34 cellular contexts compared by ENCODE assay signal in the genomic region with DNA sequence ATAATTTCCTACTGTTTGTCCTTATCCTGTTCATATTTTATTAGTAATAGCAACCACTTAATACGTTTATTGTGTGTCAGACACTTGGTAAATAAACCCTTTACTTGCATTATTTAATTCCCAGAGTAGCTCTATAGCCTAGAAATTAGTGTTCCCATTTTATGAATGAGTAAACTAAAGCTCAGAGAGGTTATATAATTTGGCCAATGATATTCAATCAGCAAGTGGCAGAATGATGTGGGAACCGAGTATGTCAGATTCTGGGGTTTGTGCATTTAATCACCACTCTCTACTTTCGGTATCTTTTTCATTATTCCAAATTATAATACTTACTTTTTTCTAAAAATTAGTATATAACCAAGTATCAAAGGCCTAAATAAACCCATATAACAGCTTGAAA. TPM values are rescaled to one million over a fixed set of nuclear protein-coding genes. Genes with fewer than 3 reads are reported as not detected.
"Had no signal": no experiment of that assay in that cellular context is flagged by ENCODE, and none has a peak within 500 bp of the region (broad histone marks: within the 10 kb centered on the region; RNA-seq: fewer than 3 reads in every experiment).

No MANE protein-coding gene starts in this region.

- H3K9me3 Mint-ChIP-seq: activated B cell treated with CpG ODN at 0.5 μM for 24 hours; activated CD4-positive, alpha-beta memory T cell treated with anti-CD3 and anti-CD28 coated beads, Interleukin-2, amount 10 ng/mL, durations not matched to agents 7 days and 5 days; activated CD4-positive, alpha-beta T cell treated with anti-CD3 and anti-CD28 coated beads, Interleukin-2, amount 10 ng/mL, durations not matched to agents 24 days and 14 days; activated T-cell treated with anti-CD3 and anti-CD28 coated beads, Interleukin-2, amount 50 U/mL, for 24 hours; activated T-cell treated with anti-CD3 and anti-CD28 coated beads, Interleukin-2, amount 50 U/mL, for 72 hours; T-helper 2 cell treated with Interferon-gamma antibody and Interleukin-4, amounts not matched to agents 5 μg/mL and 100 μg/mL, for 36 hours had no signal

- H3K4me1 Mint-ChIP-seq: activated B cell treated with CpG ODN at 0.5 μM for 24 hours had no signal

- H3K36me3 ChIP-seq: adrenal gland, esophagus squamous epithelium, gastroesophageal sphincter, WERI-Rb-1 had no signal

- DNase-seq: activated B cell treated with CpG ODN at 0.5 μM for 24 hours; activated CD4-positive, alpha-beta memory T cell treated with anti-CD3 and anti-CD28 coated beads, Interleukin-2, amount 10 ng/mL, durations not matched to agents 7 days and 5 days; activated CD4-positive, alpha-beta T cell treated with anti-CD3 and anti-CD28 coated beads, Interleukin-2, amount 10 ng/mL, durations not matched to agents 24 days and 14 days; activated CD8-positive, alpha-beta memory T cell treated with anti-CD3 and anti-CD28 coated beads, Interleukin-2, amount 50 U/mL, for 48 hours; activated effector memory CD4-positive, alpha-beta T cell treated with Interleukin-2 at 50 U/mL for 16 hours; activated gamma-delta T cell treated with Interleukin-2 at 50 U/mL for 16 hours; activated naive CD4-positive, alpha-beta T cell treated with anti-CD3 and anti-CD28 coated beads, Interleukin-2, amount 50 U/mL, for 16 hours; activated naive CD4-positive, alpha-beta T cell treated with Interleukin-2 at 50 U/mL for 16 hours; activated T-cell treated with anti-CD3 and anti-CD28 coated beads for 4 hours; activated T-cell treated with anti-CD3 and anti-CD28 coated beads, Interleukin-2, amount 50 U/mL, for 24 hours; activated T-cell treated with anti-CD3 and anti-CD28 coated beads, Interleukin-2, amount 50 U/mL, for 72 hours; adrenal gland; amygdala; aorta; body of pancreas; caudate nucleus; effector CD8-positive, alpha-beta T cell; esophagus squamous epithelium; T-helper 1 cell; T-helper 17 cell; T1000; WERI-Rb-1 had no signal

- H3K4me1 ChIP-seq: adrenal gland, body of pancreas, esophagus squamous epithelium had no signal

- H3K27ac ChIP-seq: adrenal gland, body of pancreas, epithelial cell of prostate, esophagus squamous epithelium, gastroesophageal sphincter, WERI-Rb-1 had no signal

- ATAC-seq: activated CD4-positive, CD25-positive, alpha-beta regulatory T cell treated with anti-CD3 and anti-CD28 coated beads, Interleukin-2, amount 50 U/mL, for 24 hours; body of pancreas; gastroesophageal sphincter; T-helper 17 cell had no signal

- H3K9me3 ChIP-seq: adrenal gland, body of pancreas, esophagus squamous epithelium, gastroesophageal sphincter had no signal

- H3K4me3 ChIP-seq: adrenal gland, body of pancreas, esophagus squamous epithelium, gastroesophageal sphincter had no signal

- H3K27me3 Mint-ChIP-seq: activated naive CD8-positive, alpha-beta T cell; activated T-cell treated with anti-CD3 and anti-CD28 coated beads, Interleukin-2, amount 50 U/mL, for 24 hours had no signal

- H3K27me3 ChIP-seq: adrenal gland, body of pancreas, esophagus squamous epithelium, gastroesophageal sphincter had no signal

- H3K4me3 Mint-ChIP-seq: activated B cell treated with CpG ODN at 0.5 μM for 24 hours; activated CD4-positive, alpha-beta memory T cell treated with anti-CD3 and anti-CD28 coated beads, Interleukin-2, amount 10 ng/mL, durations not matched to agents 7 days and 5 days; activated CD4-positive, alpha-beta T cell treated with anti-CD3 and anti-CD28 coated beads, Interleukin-2, amount 10 ng/mL, durations not matched to agents 24 days and 14 days; activated naive CD8-positive, alpha-beta T cell; activated T-cell treated with anti-CD3 and anti-CD28 coated beads, Interleukin-2, amount 50 U/mL, for 24 hours; activated T-cell treated with anti-CD3 and anti-CD28 coated beads, Interleukin-2, amount 50 U/mL, for 72 hours; T-helper 17 cell; T-helper 2 cell treated with Interferon-gamma antibody and Interleukin-4, amounts not matched to agents 5 μg/mL and 100 μg/mL, for 36 hours had no signal

- H3K27ac Mint-ChIP-seq: activated B cell treated with CpG ODN at 0.5 μM for 24 hours; activated CD4-positive, alpha-beta memory T cell treated with anti-CD3 and anti-CD28 coated beads, Interleukin-2, amount 10 ng/mL, durations not matched to agents 7 days and 5 days; activated CD4-positive, alpha-beta T cell treated with anti-CD3 and anti-CD28 coated beads, Interleukin-2, amount 10 ng/mL, durations not matched to agents 24 days and 14 days; activated naive CD8-positive, alpha-beta T cell; activated T-cell treated with anti-CD3 and anti-CD28 coated beads, Interleukin-2, amount 50 U/mL, for 24 hours; T-helper 17 cell; T-helper 2 cell treated with Interferon-gamma antibody and Interleukin-4, amounts not matched to agents 5 μg/mL and 100 μg/mL, for 36 hours had no signal

RNA-seq across cellular contexts. Expression of gene APOBEC4, which starts 10.9 kb away (rescaled TPM):
- total RNA-seq: activated B cell treated with CpG ODN at 0.5 μM for 24 hours; activated CD4-positive, alpha-beta memory T cell treated with anti-CD3 and anti-CD28 coated beads, Interleukin-2, amount 10 ng/mL, durations not matched to agents 7 days and 5 days; activated CD4-positive, alpha-beta T cell treated with anti-CD3 and anti-CD28 coated beads, Interleukin-2, amount 10 ng/mL, durations not matched to agents 24 days and 14 days; activated T-cell treated with anti-CD3 and anti-CD28 coated beads, Interleukin-2, amount 50 U/mL, for 72 hours; adrenal gland; aorta; body of pancreas; chondrocyte; dermis microvascular lymphatic vessel endothelial cell; endothelial cell of umbilical vein; esophagus squamous epithelium; fibroblast of lung; fibroblast of villous mesenchyme; gastroesophageal sphincter; glomerular endothelial cell; T-helper 17 cell had no signal
- polyA plus RNA-seq: adrenal gland, aorta, endothelial cell of umbilical vein, esophagus, fibroblast of lung had no signal

RNA-seq across cellular contexts. Expression of gene NCF2, which starts 51.9 kb away (rescaled TPM):
- total RNA-seq: dermis microvascular lymphatic vessel endothelial cell, endothelial cell of umbilical vein, fibroblast of villous mesenchyme had no signal
